Comparison of ENCODE assay signal across 1 cellular context in genomic region chr9:19408316-19408692, GRCh38.
TF ChIP-seq lines count a peak whose summit lies in the region.

No MANE protein-coding gene starts in this region.

TF ChIP-seq in H1, 55 proteins besides CTCF, POLR2A, EP300 and RAD21:
- TF ChIP-seq KDM4A (IDR thresholded peaks at IDR 0.05; ENCODE audit: low read depth, low read length, severe bottlenecking) (peak; percentile 12), SIN3A (conservative IDR thresholded peaks at IDR 0.05 in 1 of 2, IDR thresholded peaks at IDR 0.05 in 1 of 2; ENCODE audit: low read depth in 1 of 2, low read length in 2 of 2) (no peak)
